9 cellular contexts compared by ENCODE assay signal in the genomic region with DNA sequence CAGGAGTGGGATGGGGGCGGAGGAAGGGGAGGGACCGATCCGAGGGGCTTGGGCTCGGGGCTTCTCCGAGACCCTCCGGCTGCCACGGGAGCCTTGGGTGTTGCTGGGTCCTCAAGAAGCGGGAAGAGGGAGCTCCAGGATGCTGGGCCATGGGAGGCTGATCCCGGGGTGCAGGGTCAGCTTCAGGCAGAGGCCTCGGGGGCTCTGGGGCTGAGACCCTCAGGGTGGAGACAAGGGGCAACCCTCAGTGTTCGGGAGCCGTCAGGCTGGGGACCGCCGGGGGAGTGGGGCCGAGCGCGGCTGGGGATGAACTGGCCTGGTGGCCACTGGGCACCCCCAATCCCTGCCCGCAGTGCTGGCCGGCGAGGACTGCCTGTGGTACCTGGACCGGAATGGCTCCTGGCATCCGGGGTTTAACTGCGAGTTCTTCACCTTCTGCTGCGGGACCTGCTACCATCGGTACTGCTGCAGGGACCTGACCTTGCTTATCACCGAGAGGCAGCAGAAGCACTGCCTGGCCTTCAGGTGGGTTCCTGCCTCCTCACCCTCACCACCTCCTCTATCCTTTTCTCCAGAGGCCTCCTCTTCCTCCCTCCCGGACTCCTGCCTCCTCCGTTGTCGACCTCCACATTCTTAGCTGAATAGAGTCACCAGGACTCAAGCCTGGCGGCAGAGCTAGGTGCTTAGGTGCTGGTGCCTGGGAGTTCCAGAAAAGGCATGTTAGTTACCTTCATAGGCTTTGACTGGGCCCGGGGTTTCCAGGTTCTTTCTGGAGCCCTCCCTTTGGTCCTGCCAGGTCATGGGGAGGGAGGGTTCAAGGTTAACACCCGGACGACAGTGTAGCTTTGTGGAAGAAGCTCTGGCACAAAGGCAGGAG. TPM values are rescaled to one million over a fixed set of nuclear protein-coding genes. Genes with fewer than 3 reads are reported as not detected.
DNase-seq lines count a peak whose midpoint lies in the region; ATAC-seq and TF ChIP-seq lines count a peak whose summit lies in the region.
"Had no signal": no experiment of that assay in that cellular context is flagged by ENCODE, and none has a peak within 500 bp of the region (broad histone marks: within the 10 kb centered on the region; RNA-seq: fewer than 3 reads in every experiment).

No MANE protein-coding gene starts in this region.

- H3K4me1 ChIP-seq in heart right ventricle = peaks cover 14 to 65% (median 41%) of the 10 kb centered on the region in 9 donors
- H3K4me1 ChIP-seq in muscle layer of colon (ENCODE audit: insufficient read depth, low read length) = peaks cover 41% of the 10 kb centered on the region
- peaks cover 3 to 10% of the 10 kb centered on the region in 2 donors for H3K4me1 ChIP-seq in uterus

- peak overlapping the region; percentile 53 for H3K27ac Mint-ChIP-seq in chondrocyte (ENCODE audit: unreplicated experiment)

- no peaks in the 10 kb centered on the region for H3K9me3 ChIP-seq in heart right ventricle
- no peaks in the 10 kb centered on the region for H3K9me3 ChIP-seq in muscle layer of colon (ENCODE audit: low read length)
- H3K9me3 ChIP-seq in uterus = no peaks in the 10 kb centered on the region

- DNase-seq in heart right ventricle (no peak), Right ventricle myocardium superior (no peak), chondrocyte (ENCODE audit: low spot score) (no peak), uterus (no peak), LoVo (ENCODE audit: low spot score) (no peak)
- no peak for DNase-seq in stimulated activated naive CD4-positive, alpha-beta T cell treated with Interleukin-2 at 50 U/mL for 16 hours (lab: John Stamatoyannopoulos, UW)

- no peaks in the 10 kb centered on the region for H3K9me3 Mint-ChIP-seq in chondrocyte (ENCODE audit: low read depth)

- H3K4me3 ChIP-seq in heart right ventricle = peak overlapping the region; percentile 51 to 91 (median 78)
- peak overlapping the region; percentile 69 to 99 for H3K4me3 ChIP-seq in muscle layer of colon (ENCODE audit: low read depth in 1 of 2, low read length in 2 of 2)
- H3K4me3 ChIP-seq in uterus = peak overlapping the region; percentile 68 to 76

- peak in 2 of 8 donors; percentile 0 for ATAC-seq in heart right ventricle
- ATAC-seq in Right ventricle myocardium superior (ENCODE audit: poor library complexity) = no peak
- no peak for ATAC-seq in GM19324 (IDR thresholded peaks at IDR 0.05; ENCODE audit: low FRiP score, unreplicated experiment)

- peaks cover 55% of the 10 kb centered on the region for H3K4me1 Mint-ChIP-seq in chondrocyte (ENCODE audit: low read depth)

- H3K36me3 ChIP-seq in heart right ventricle (peaks cover 0 to 26% (median 0%) of the 10 kb centered on the region in 9 donors), muscle layer of colon (ENCODE audit: insufficient read depth, low read length) (no peaks in the 10 kb centered on the region), uterus (no peaks in the 10 kb centered on the region)

- intact Hi-C loops in heart right ventricle (cut with DNase I) = loop anchor here in 2 of 10 donors (10.0 kb wide), 2 partner anchors 175 to 225 kb away; no protein-coding TSS in a partner anchor
- intact Hi-C loops in Right ventricle myocardium superior (cut with DNase I) = no loop called here
- intact Hi-C loops in uterus (cut with DNase I; ENCODE audit: low total_unique reads) = no loop called here

- TF ChIP-seq CTCF in heart right ventricle (IDR thresholded peaks at IDR 0.05) = no peak
- no peak for TF ChIP-seq CTCF in chondrocyte (IDR thresholded peaks at IDR 0.05)
- TF ChIP-seq CTCF in uterus (IDR thresholded peaks at IDR 0.05) = no peak

- H3K36me3 Mint-ChIP-seq in chondrocyte (ENCODE audit: low read depth) = no peaks in the 10 kb centered on the region

- WGBS in heart right ventricle, 2 donors = 26 to 32% methylated on average over 31 to 33 of the region's 33 CpGs

- peak overlapping the region; percentile 40 for H3K9ac ChIP-seq in muscle layer of colon (ENCODE audit: low read length)

- TF ChIP-seq POLR2A in uterus (IDR thresholded peaks at IDR 0.05) = no peak

- H3K27me3 ChIP-seq in heart right ventricle = peaks cover 0 to 38% (median 0%) of the 10 kb centered on the region in 7 donors
- H3K27me3 ChIP-seq in muscle layer of colon (ENCODE audit: control insufficient read depth in 1 of 2, insufficient read depth in 2 of 2, low read length in 2 of 2) = no peaks in the 10 kb centered on the region
- no peaks in the 10 kb centered on the region for H3K27me3 ChIP-seq in uterus

- H3K27ac ChIP-seq in heart right ventricle (peak overlapping the region; percentile 8 to 88 (median 83)), muscle layer of colon (ENCODE audit: low read depth, low read length) (peak overlapping the region; percentile 66), uterus (peak overlapping the region; percentile 70 to 71)
- H3K27ac ChIP-seq: epithelial cell of prostate had no signal

- peak overlapping the region; percentile 73 for H3K4me3 Mint-ChIP-seq in chondrocyte (ENCODE audit: unreplicated experiment)

- H3K27me3 Mint-ChIP-seq in chondrocyte (ENCODE audit: low read depth) = no peaks in the 10 kb centered on the region

RNA-seq across cellular contexts. Expression of a gene that starts 0.6 kb away (rescaled TPM):
- 100 to 1,000 TPM; 104 to 214 (median 130) TPM for total RNA-seq in heart right ventricle
- 10 to 100 TPM; 72.6 to 75.8 TPM for polyA plus RNA-seq in heart right ventricle
- 162 TPM for total RNA-seq in Right ventricle myocardium superior
- 29.7 to 39.1 TPM (median 37.7 TPM) in 3 replicates for total RNA-seq in chondrocyte
- total RNA-seq in uterus = 10 to 100 TPM in 2 of 4 donors, 1 to 10 TPM in 2; 2.1 to 52.8 (median 12.0) TPM

RNA-seq across cellular contexts. Expression of a gene that starts 57.0 kb away (rescaled TPM):
- total RNA-seq in heart right ventricle (10 to 100 TPM in 4 of 10 donors, 1 to 10 TPM in 6; 3.6 to 15.2 (median 9.6) TPM), Right ventricle myocardium superior (9.6 TPM), chondrocyte (17.7 to 83.6 TPM (median 80.5 TPM) in 3 replicates), uterus (100 to 1,000 TPM in 3 of 4 donors, 10 to 100 TPM in 1; 38.9 to 377 (median 147) TPM)
- polyA plus RNA-seq in heart right ventricle = 10 to 100 TPM in 1 of 2 donors, 1 to 10 TPM in 1; 9.9 to 22.7 TPM
